In genomic region chr15:32651229-32651837, GRCh38 we compare ENCODE assay signal across 8 cellular contexts. TPM values are rescaled to one million over a fixed set of nuclear protein-coding genes. Genes with fewer than 3 reads are reported as not detected.
DNase-seq lines count a peak whose midpoint lies in the region; ATAC-seq and TF ChIP-seq lines count a peak whose summit lies in the region.

No MANE protein-coding gene starts in this region.

- TF ChIP-seq POLR2A in erythroblast (IDR thresholded peaks at IDR 0.05; ENCODE audit: low read length): no peak

- ATAC-seq in HG02588 (IDR thresholded peaks at IDR 0.05; ENCODE audit: unreplicated experiment): peak; percentile 76
- peak; percentile 61 to 75 for ATAC-seq in natural killer cell treated with Interleukin-12 subunit alpha and Interleukin-12 subunit beta and Interleukin-15 and Interleukin-18, amount 100 ng/mL, for 72 hours
- peak; percentile 97 for ATAC-seq in upper lobe of right lung

- intact Hi-C loops in upper lobe of right lung (cut with DNase I): loop anchor here (10.0 kb wide), 1 partner anchor 63 kb away; the partner anchor contains the start of gene GREM1

- POLR2A ChIA-PET in activated CD4-positive, alpha-beta memory T cell treated with anti-CD3 and anti-CD28 coated beads, Interleukin-2, amount 10 ng/mL, durations not matched to agents 7 days and 5 days (lab: Charles Lee): interaction anchor here (0.9 kb wide), 1 partner anchor 9 kb away, joined by 3 read pairs; no protein-coding TSS in a partner anchor

- no peak overlapping the region for H3K4me3 Mint-ChIP-seq in activated CD4-positive, alpha-beta memory T cell treated with anti-CD3 and anti-CD28 coated beads, Interleukin-2, amount 10 ng/mL, durations not matched to agents 7 days and 5 days
- no peak overlapping the region for H3K4me3 Mint-ChIP-seq in natural killer cell treated with Interleukin-12 subunit alpha and Interleukin-12 subunit beta and Interleukin-15 and Interleukin-18, amount 100 ng/mL, for 72 hours

- no peak overlapping the region for H3K4me3 ChIP-seq in upper lobe of right lung

- no peaks in the 10 kb centered on the region for H3K27me3 Mint-ChIP-seq in activated CD4-positive, alpha-beta memory T cell treated with anti-CD3 and anti-CD28 coated beads, Interleukin-2, amount 10 ng/mL, durations not matched to agents 7 days and 5 days
- H3K27me3 Mint-ChIP-seq in natural killer cell treated with Interleukin-12 subunit alpha and Interleukin-12 subunit beta and Interleukin-15 and Interleukin-18, amount 100 ng/mL, for 72 hours: no peaks in the 10 kb centered on the region

- H3K27ac Mint-ChIP-seq in activated CD4-positive, alpha-beta memory T cell treated with anti-CD3 and anti-CD28 coated beads, Interleukin-2, amount 10 ng/mL, durations not matched to agents 7 days and 5 days: no peak overlapping the region
- no peak overlapping the region for H3K27ac Mint-ChIP-seq in natural killer cell treated with Interleukin-12 subunit alpha and Interleukin-12 subunit beta and Interleukin-15 and Interleukin-18, amount 100 ng/mL, for 72 hours

- DNase-seq in A172 (ENCODE audit: low spot score): peak; percentile 59
- DNase-seq in NCI-H2196 (lab: John Stamatoyannopoulos, UW; ENCODE audit: unreplicated experiment): peak; percentile 17
- peak; percentile 55 for DNase-seq in activated CD4-positive, alpha-beta memory T cell treated with anti-CD3 and anti-CD28 coated beads, Interleukin-2, amount 10 ng/mL, durations not matched to agents 7 days and 5 days
- peak; percentile 59 to 66 for DNase-seq in erythroblast (lab: John Stamatoyannopoulos, UW)
- DNase-seq in natural killer cell treated with Interleukin-12 subunit alpha and Interleukin-12 subunit beta and Interleukin-15 and Interleukin-18, amount 100 ng/mL, for 72 hours (ENCODE audit: low spot score): peak; percentile 68
- no peak for DNase-seq in upper lobe of right lung

- CTCF ChIA-PET in activated CD4-positive, alpha-beta memory T cell treated with anti-CD3 and anti-CD28 coated beads, Interleukin-2, amount 10 ng/mL, durations not matched to agents 7 days and 5 days (lab: Charles Lee): interaction anchor here (1.0 to 1.7 kb wide), 4 partner anchors 8 to 20 kb away, joined by 3 to 13 read pairs (median 5); no protein-coding TSS in a partner anchor

- no peaks in the 10 kb centered on the region for H3K9me3 Mint-ChIP-seq in activated CD4-positive, alpha-beta memory T cell treated with anti-CD3 and anti-CD28 coated beads, Interleukin-2, amount 10 ng/mL, durations not matched to agents 7 days and 5 days
- no peaks in the 10 kb centered on the region for H3K9me3 Mint-ChIP-seq in natural killer cell treated with Interleukin-12 subunit alpha and Interleukin-12 subunit beta and Interleukin-15 and Interleukin-18, amount 100 ng/mL, for 72 hours

- H3K4me1 Mint-ChIP-seq in activated CD4-positive, alpha-beta memory T cell treated with anti-CD3 and anti-CD28 coated beads, Interleukin-2, amount 10 ng/mL, durations not matched to agents 7 days and 5 days: peaks cover 7% of the 10 kb centered on the region
- H3K4me1 Mint-ChIP-seq in natural killer cell treated with Interleukin-12 subunit alpha and Interleukin-12 subunit beta and Interleukin-15 and Interleukin-18, amount 100 ng/mL, for 72 hours (ENCODE audit: low read depth in 2 of 2): no peaks in the 10 kb centered on the region

- H3K9me3 ChIP-seq in upper lobe of right lung: no peaks in the 10 kb centered on the region

- H3K36me3 Mint-ChIP-seq in activated CD4-positive, alpha-beta memory T cell treated with anti-CD3 and anti-CD28 coated beads, Interleukin-2, amount 10 ng/mL, durations not matched to agents 7 days and 5 days (ENCODE audit: low read depth): peaks cover 48% of the 10 kb centered on the region
- H3K36me3 Mint-ChIP-seq in natural killer cell treated with Interleukin-12 subunit alpha and Interleukin-12 subunit beta and Interleukin-15 and Interleukin-18, amount 100 ng/mL, for 72 hours: peaks cover 9% of the 10 kb centered on the region

- no peaks in the 10 kb centered on the region for H3K27me3 ChIP-seq in upper lobe of right lung

- peak; percentile 57 for TF ChIP-seq CTCF in GM12801 (IDR thresholded peaks at IDR 0.05; ENCODE audit: extremely low read depth, insufficient read length)
- peak; percentile 87 for TF ChIP-seq CTCF in upper lobe of right lung (IDR thresholded peaks at IDR 0.05)

- H3K27ac ChIP-seq in upper lobe of right lung: no peak overlapping the region

- H3K36me3 ChIP-seq in upper lobe of right lung: no peaks in the 10 kb centered on the region

- H3K4me1 ChIP-seq in upper lobe of right lung: no peaks in the 10 kb centered on the region

RNA-seq across cellular contexts. Expression of gene SCG5, which starts 9.8 kb away (rescaled TPM):
- 0.76 and 3.9 TPM in 2 replicates for total RNA-seq in A172 (2014; rRNA removed; shearing (Covaris generic))
- total RNA-seq in activated CD4-positive, alpha-beta memory T cell treated with anti-CD3 and anti-CD28 coated beads, Interleukin-2, amount 10 ng/mL, durations not matched to agents 7 days and 5 days: 1 to 10 TPM; 3.1 to 3.8 TPM
- total RNA-seq in natural killer cell treated with Interleukin-12 subunit alpha and Interleukin-12 subunit beta and Interleukin-15 and Interleukin-18, amount 100 ng/mL, for 72 hours: 1 to 10 TPM in 1 of 2 donors, under 1 TPM in 1; 0.74 to 3.8 TPM
- 0.96 TPM for total RNA-seq in upper lobe of right lung

RNA-seq across cellular contexts. Expression of gene ARHGAP11A, which starts 36.0 kb away (rescaled TPM):
- 47.3 and 64.5 TPM in 2 replicates for total RNA-seq in A172 (2014; rRNA removed; shearing (Covaris generic))
- total RNA-seq in activated CD4-positive, alpha-beta memory T cell treated with anti-CD3 and anti-CD28 coated beads, Interleukin-2, amount 10 ng/mL, durations not matched to agents 7 days and 5 days: 100 to 1,000 TPM; 134 to 139 TPM
- 100 to 1,000 TPM in 1 of 2 donors, 10 to 100 TPM in 1; 89.9 to 108 TPM for total RNA-seq in natural killer cell treated with Interleukin-12 subunit alpha and Interleukin-12 subunit beta and Interleukin-15 and Interleukin-18, amount 100 ng/mL, for 72 hours
- total RNA-seq in upper lobe of right lung: 4.0 TPM

RNA-seq across cellular contexts. Expression of gene GOLGA8N, which starts 58.1 kb away (rescaled TPM):
- total RNA-seq in A172 (2014; rRNA removed; shearing (Covaris generic)): 0.50 and 1.0 TPM in 2 replicates
- 10 to 100 TPM; 13.2 to 13.8 TPM for total RNA-seq in activated CD4-positive, alpha-beta memory T cell treated with anti-CD3 and anti-CD28 coated beads, Interleukin-2, amount 10 ng/mL, durations not matched to agents 7 days and 5 days
- total RNA-seq in natural killer cell treated with Interleukin-12 subunit alpha and Interleukin-12 subunit beta and Interleukin-15 and Interleukin-18, amount 100 ng/mL, for 72 hours: 100 to 1,000 TPM in 1 of 2 donors, 10 to 100 TPM in 1; 65.7 to 150 TPM
- total RNA-seq in upper lobe of right lung: 14.1 TPM
